11 cellular contexts compared by ENCODE assay signal in genomic region chr17:57106836-57107497, GRCh38. TPM values are rescaled to one million over a fixed set of nuclear protein-coding genes. Genes with fewer than 3 reads are reported as not detected.
DNase-seq lines count a peak whose midpoint lies in the region; ATAC-seq and TF ChIP-seq lines count a peak whose summit lies in the region.
"Had no signal": no experiment of that assay in that cellular context is flagged by ENCODE, and none has a peak within 500 bp of the region (broad histone marks: within the 10 kb centered on the region; RNA-seq: fewer than 3 reads in every experiment).

No MANE protein-coding gene starts in this region.

- H3K27ac ChIP-seq in HUES48 (ENCODE audit: low read depth, low read length) (peak overlapping the region; percentile 63), body of pancreas (peak overlapping the region in 3 of 4 donors; percentile 3 to 55 (median 53)), lower lobe of right lung (peak overlapping the region; percentile 56), thoracic aorta (peak overlapping the region; percentile 94 to 95)

- peaks cover 7% of the 10 kb centered on the region for H3K4me1 Mint-ChIP-seq in activated T-cell treated with anti-CD3 and anti-CD28 coated beads, Interleukin-2, amount 50 U/mL, for 72 hours (ENCODE audit: low read depth)

- H3K4me3 Mint-ChIP-seq in activated T-cell treated with anti-CD3 and anti-CD28 coated beads, Interleukin-2, amount 50 U/mL, for 72 hours, result no peak overlapping the region
- H3K4me3 Mint-ChIP-seq: activated CD8-positive, alpha-beta T cell treated with anti-CD3 and anti-CD28 coated beads for 36 hours; naive thymus-derived CD8-positive, alpha-beta T cell had no signal

- no peak for DNase-seq in body of pancreas
- DNase-seq in lower lobe of right lung, result no peak
- DNase-seq in thoracic aorta (ENCODE audit: low spot score), result no peak
- no peak for DNase-seq in activated effector memory CD4-positive, alpha-beta T cell treated with anti-CD3 and anti-CD28 coated beads, Interleukin-2, amount 50 U/mL, for 16 hours
- DNase-seq in globus pallidus (ENCODE audit: low spot score), result no peak
- no peak for DNase-seq in GM03348 (ENCODE audit: low spot score)
- DNase-seq in activated T-cell treated with anti-CD3 and anti-CD28 coated beads, Interleukin-2, amount 50 U/mL, for 72 hours, result no peak
- DNase-seq: activated CD8-positive, alpha-beta T cell treated with anti-CD3 and anti-CD28 coated beads for 36 hours; naive thymus-derived CD8-positive, alpha-beta T cell had no signal

- H3K4me3 ChIP-seq in HUES48 (ENCODE audit: low read depth, low read length) (no peak overlapping the region), body of pancreas (no peak overlapping the region), lower lobe of right lung (no peak overlapping the region), thoracic aorta (no peak overlapping the region)
- H3K4me3 ChIP-seq: MG63 had no signal

- TF ChIP-seq CTCF in body of pancreas (IDR thresholded peaks at IDR 0.05) (no peak), lower lobe of right lung (IDR thresholded peaks at IDR 0.05) (no peak), thoracic aorta (IDR thresholded peaks at IDR 0.05) (no peak)

- ATAC-seq in body of pancreas (no peak), lower lobe of right lung (no peak), thoracic aorta (ENCODE audit: insufficient number of reproducible peaks, low FRiP score, low read depth) (no peak)
- no peak for ATAC-seq in activated T-cell treated with anti-CD3 and anti-CD28 coated beads, Interleukin-2, amount 50 U/mL, for 72 hours (replicated peaks in 1 of 2)
- ATAC-seq: activated CD8-positive, alpha-beta T cell treated with anti-CD3 and anti-CD28 coated beads for 36 hours; naive thymus-derived CD8-positive, alpha-beta T cell had no signal

- intact Hi-C loops in body of pancreas (cut with DNase I), result no loop called here
- intact Hi-C loops in lower lobe of right lung (cut with DNase I), result no loop called here

- WGBS in body of pancreas, 2 donors, result 88 to 95% methylated on average over 12 to 14 of the region's 14 CpGs

- H3K27me3 Mint-ChIP-seq in activated T-cell treated with anti-CD3 and anti-CD28 coated beads, Interleukin-2, amount 50 U/mL, for 72 hours (ENCODE audit: low read depth), result no peaks in the 10 kb centered on the region
- H3K27me3 Mint-ChIP-seq: activated CD8-positive, alpha-beta T cell treated with anti-CD3 and anti-CD28 coated beads for 36 hours; naive thymus-derived CD8-positive, alpha-beta T cell had no signal

- peaks cover 0 to 2% of the 10 kb centered on the region in 2 donors for H3K36me3 Mint-ChIP-seq in activated T-cell treated with anti-CD3 and anti-CD28 coated beads, Interleukin-2, amount 50 U/mL, for 72 hours (ENCODE audit: insufficient read depth in 2 of 2)

- TF ChIP-seq POLR2A in body of pancreas (IDR thresholded peaks at IDR 0.05), result no peak

- H3K36me3 ChIP-seq in HUES48 (ENCODE audit: control insufficient read depth, insufficient read depth, low read length) (peaks cover 40% of the 10 kb centered on the region), body of pancreas (replicated peaks in 1 of 2; ENCODE audit: insufficient read depth in 1 of 2, low read depth in 2 of 2) (no peaks in the 10 kb centered on the region), lower lobe of right lung (peaks cover 34% of the 10 kb centered on the region), thoracic aorta (peaks cover 10% of the 10 kb centered on the region)

- no peak overlapping the region for H3K9ac ChIP-seq in HUES48 (ENCODE audit: low read depth, low read length)

- no peaks in the 10 kb centered on the region for H3K9me3 ChIP-seq in HUES48 (ENCODE audit: control insufficient read depth, insufficient read depth, low read length)
- H3K9me3 ChIP-seq in body of pancreas, result no peaks in the 10 kb centered on the region
- H3K9me3 ChIP-seq in lower lobe of right lung, result no peaks in the 10 kb centered on the region
- no peaks in the 10 kb centered on the region for H3K9me3 ChIP-seq in thoracic aorta
- H3K9me3 ChIP-seq: MG63 had no signal

- H3K27ac Mint-ChIP-seq in activated T-cell treated with anti-CD3 and anti-CD28 coated beads, Interleukin-2, amount 50 U/mL, for 72 hours, result no peak overlapping the region
- H3K27ac Mint-ChIP-seq: activated CD8-positive, alpha-beta T cell treated with anti-CD3 and anti-CD28 coated beads for 36 hours had no signal

- H3K27me3 ChIP-seq in HUES48 (ENCODE audit: control insufficient read depth, insufficient read depth, low read length), result no peaks in the 10 kb centered on the region
- no peaks in the 10 kb centered on the region for H3K27me3 ChIP-seq in body of pancreas
- H3K27me3 ChIP-seq in lower lobe of right lung (ENCODE audit: low read depth), result no peaks in the 10 kb centered on the region
- H3K27me3 ChIP-seq in thoracic aorta (replicated peaks; ENCODE audit: insufficient read depth), result no peaks in the 10 kb centered on the region
- H3K27me3 ChIP-seq: MG63 had no signal

- peaks cover 36% of the 10 kb centered on the region for H3K4me1 ChIP-seq in HUES48 (ENCODE audit: control insufficient read depth, insufficient read depth, low read length)
- peaks cover 19% of the 10 kb centered on the region for H3K4me1 ChIP-seq in body of pancreas
- peaks cover 39% of the 10 kb centered on the region for H3K4me1 ChIP-seq in lower lobe of right lung
- H3K4me1 ChIP-seq in thoracic aorta (ENCODE audit: control insufficient read depth in 1 of 2, low read depth in 2 of 2), result peaks cover 31 to 97% of the 10 kb centered on the region in 2 donors

- H3K9me3 Mint-ChIP-seq in activated T-cell treated with anti-CD3 and anti-CD28 coated beads, Interleukin-2, amount 50 U/mL, for 72 hours, result no peaks in the 10 kb centered on the region
- H3K9me3 Mint-ChIP-seq: activated CD8-positive, alpha-beta T cell treated with anti-CD3 and anti-CD28 coated beads for 36 hours; naive thymus-derived CD8-positive, alpha-beta T cell had no signal

RNA-seq across cellular contexts. Expression of gene AKAP1, which starts 21.9 kb away (rescaled TPM):
- 10 to 100 TPM; 24.4 to 48.5 TPM for total RNA-seq in body of pancreas
- total RNA-seq in lower lobe of right lung, result 54.5 TPM
- 100 to 1,000 TPM in 1 of 2 donors, 10 to 100 TPM in 1; 96.9 to 132 TPM for total RNA-seq in thoracic aorta
- 10 to 100 TPM; 19.6 to 23.1 TPM for total RNA-seq in activated T-cell treated with anti-CD3 and anti-CD28 coated beads, Interleukin-2, amount 50 U/mL, for 72 hours
